1 cellular context compared by ENCODE assay signal in the genomic region with DNA sequence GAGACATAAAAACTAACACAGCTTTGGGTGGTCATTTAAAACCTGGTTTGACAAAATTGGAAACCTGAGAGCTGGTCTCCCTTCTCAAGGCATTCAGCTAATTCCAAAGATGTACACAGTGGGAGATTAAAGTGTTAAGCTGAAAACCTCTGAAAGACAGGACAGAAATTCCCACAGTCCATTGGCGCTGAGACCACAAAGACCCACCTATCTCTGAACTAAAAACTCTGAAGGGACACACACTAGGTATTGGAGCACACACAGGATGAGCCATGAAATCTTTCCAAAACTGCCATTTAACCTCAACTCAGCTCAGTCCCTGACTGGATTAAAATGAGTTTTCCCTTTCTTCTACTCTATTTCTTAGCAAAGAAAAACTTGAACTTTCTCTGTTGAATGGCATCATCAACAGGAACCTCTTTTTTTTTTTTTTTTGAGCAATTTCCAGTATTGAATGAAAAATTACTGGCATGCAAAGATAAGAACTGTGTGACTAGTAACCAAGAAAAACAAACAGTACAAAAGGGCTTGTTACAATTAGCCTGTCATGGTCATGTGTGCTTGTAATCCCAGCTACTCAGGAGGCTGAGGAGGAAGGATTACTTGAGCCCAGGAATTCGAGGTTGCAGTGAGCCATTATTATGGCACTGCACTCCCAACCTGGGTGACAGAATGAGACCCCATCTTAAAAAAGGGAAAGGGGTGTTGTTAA.
TF ChIP-seq lines count a peak whose summit lies in the region.

No MANE protein-coding gene starts in this region.

TF ChIP-seq in H1, 55 proteins besides CTCF, POLR2A, EP300 and RAD21 (continued from another document):
- TF ChIP-seq, protein P1, sequence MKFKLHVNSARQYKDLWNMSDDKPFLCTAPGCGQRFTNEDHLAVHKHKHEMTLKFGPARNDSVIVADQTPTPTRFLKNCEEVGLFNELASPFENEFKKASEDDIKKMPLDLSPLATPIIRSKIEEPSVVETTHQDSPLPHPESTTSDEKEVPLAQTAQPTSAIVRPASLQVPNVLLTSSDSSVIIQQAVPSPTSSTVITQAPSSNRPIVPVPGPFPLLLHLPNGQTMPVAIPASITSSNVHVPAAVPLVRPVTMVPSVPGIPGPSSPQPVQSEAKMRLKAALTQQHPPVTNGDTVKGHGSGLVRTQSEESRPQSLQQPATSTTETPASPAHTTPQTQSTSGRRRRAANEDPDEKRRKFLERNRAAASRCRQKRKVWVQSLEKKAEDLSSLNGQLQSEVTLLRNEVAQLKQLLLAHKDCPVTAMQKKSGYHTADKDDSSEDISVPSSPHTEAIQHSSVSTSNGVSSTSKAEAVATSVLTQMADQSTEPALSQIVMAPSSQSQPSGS (IDR thresholded peaks at IDR 0.05; ENCODE audit: low read length), result no peak
- TF ChIP-seq SP1 (IDR thresholded peaks at IDR 0.05; ENCODE audit: low read depth, low read length) (no peak), RFX5 (IDR thresholded peaks at IDR 0.05; ENCODE audit: borderline replicate concordance, low read depth, low read length) (no peak), RBBP5 (IDR thresholded peaks at IDR 0.05; ENCODE audit: borderline replicate concordance, low read depth, low read length) (no peak), SUZ12 (IDR thresholded peaks at IDR 0.05; ENCODE audit: low read length) (no peak), GTF2F1 (IDR thresholded peaks at IDR 0.05; ENCODE audit: borderline replicate concordance, low read depth, low read length) (no peak), EZH2 (IDR thresholded peaks at IDR 0.05; ENCODE audit: low read depth, low read length, severe bottlenecking) (no peak), ASH2L (IDR thresholded peaks at IDR 0.05; ENCODE audit: low read length) (no peak), YY1 (IDR thresholded peaks at IDR 0.05; ENCODE audit: low read depth, low read length) (no peak)
- TF ChIP-seq, protein P2, sequence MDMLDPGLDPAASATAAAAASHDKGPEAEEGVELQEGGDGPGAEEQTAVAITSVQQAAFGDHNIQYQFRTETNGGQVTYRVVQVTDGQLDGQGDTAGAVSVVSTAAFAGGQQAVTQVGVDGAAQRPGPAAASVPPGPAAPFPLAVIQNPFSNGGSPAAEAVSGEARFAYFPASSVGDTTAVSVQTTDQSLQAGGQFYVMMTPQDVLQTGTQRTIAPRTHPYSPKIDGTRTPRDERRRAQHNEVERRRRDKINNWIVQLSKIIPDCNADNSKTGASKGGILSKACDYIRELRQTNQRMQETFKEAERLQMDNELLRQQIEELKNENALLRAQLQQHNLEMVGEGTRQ (IDR thresholded peaks at IDR 0.05; ENCODE audit: low read length), result no peak
